In genomic region chr7:16836481-16836880, GRCh38 we compare ENCODE assay signal across 36 cellular contexts. TPM values are rescaled to one million over a fixed set of nuclear protein-coding genes. Genes with fewer than 3 reads are reported as not detected.
"Had no signal": no experiment of that assay in that cellular context is flagged by ENCODE, and none has a peak within 500 bp of the region (broad histone marks: within the 10 kb centered on the region; RNA-seq: fewer than 3 reads in every experiment).

No MANE protein-coding gene starts in this region.

- H3K9me3 Mint-ChIP-seq: activated CD4-positive, alpha-beta memory T cell treated with anti-CD3 and anti-CD28 coated beads, Interleukin-2, amount 10 ng/mL, durations not matched to agents 7 days and 5 days; activated naive CD4-positive, alpha-beta T cell treated with anti-CD3 and anti-CD28 coated beads, Interleukin-2, amount 50 U/mL, for 24 hours; activated naive CD8-positive, alpha-beta T cell treated with anti-CD3 and anti-CD28 coated beads, Interleukin-2, amount 10 ng/mL, durations not matched to agents 7 days and 5 days; activated T-cell treated with anti-CD3 and anti-CD28 coated beads, Interleukin-2, amount 50 U/mL, for 72 hours; activated T-helper 17 cell treated with anti-CD3 and anti-CD28 coated beads, Interleukin-2, amount 50 U/mL, for 72 hours had no signal

- H3K27ac Mint-ChIP-seq: activated CD4-positive, alpha-beta memory T cell treated with anti-CD3 and anti-CD28 coated beads, Interleukin-2, amount 10 ng/mL, durations not matched to agents 7 days and 5 days; activated CD8-positive, alpha-beta memory T cell treated with anti-CD3 and anti-CD28 coated beads, Interleukin-2, amount 10 ng/mL, durations not matched to agents 7 days and 5 days; activated naive CD4-positive, alpha-beta T cell treated with anti-CD3 and anti-CD28 coated beads, Interleukin-2, amount 50 U/mL, for 24 hours; activated naive CD8-positive, alpha-beta T cell treated with anti-CD3 and anti-CD28 coated beads, Interleukin-2, amount 10 ng/mL, durations not matched to agents 7 days and 5 days; activated T-cell treated with anti-CD3 and anti-CD28 coated beads, Interleukin-2, amount 50 U/mL, for 72 hours; activated T-helper 17 cell treated with anti-CD3 and anti-CD28 coated beads, Interleukin-2, amount 50 U/mL, for 72 hours; brain had no signal

- H3K36me3 Mint-ChIP-seq: activated CD8-positive, alpha-beta memory T cell treated with anti-CD3 and anti-CD28 coated beads, Interleukin-2, amount 10 ng/mL, durations not matched to agents 7 days and 5 days; activated naive CD4-positive, alpha-beta T cell treated with anti-CD3 and anti-CD28 coated beads, Interleukin-2, amount 50 U/mL, for 24 hours; activated naive CD8-positive, alpha-beta T cell treated with anti-CD3 and anti-CD28 coated beads, Interleukin-2, amount 10 ng/mL, durations not matched to agents 7 days and 5 days; brain had no signal

- DNase-seq: activated CD4-positive, alpha-beta memory T cell treated with anti-CD3 and anti-CD28 coated beads, Interleukin-2, amount 10 ng/mL, durations not matched to agents 7 days and 5 days; activated CD4-positive, alpha-beta T cell treated with anti-CD3 and anti-CD28 coated beads for 1 hour; activated CD4-positive, alpha-beta T cell treated with anti-CD3 and anti-CD28 coated beads for 48 hours; activated CD4-positive, CD25-positive, alpha-beta regulatory T cell; activated CD8-positive, alpha-beta memory T cell treated with anti-CD3 and anti-CD28 coated beads for 24 hours; activated CD8-positive, alpha-beta memory T cell treated with anti-CD3 and anti-CD28 coated beads, Interleukin-2, amount 10 ng/mL, durations not matched to agents 7 days and 5 days; activated effector memory CD4-positive, alpha-beta T cell treated with anti-CD3 and anti-CD28 coated beads, Interleukin-2, amount 50 U/mL, for 16 hours; activated naive CD4-positive, alpha-beta T cell; activated naive CD8-positive, alpha-beta T cell treated with anti-CD3 and anti-CD28 coated beads, Interleukin-2, amount 10 ng/mL, durations not matched to agents 7 days and 5 days; activated T-cell treated with anti-CD3 and anti-CD28 coated beads, Interleukin-2, amount 50 U/mL, for 1 hour; activated T-cell treated with anti-CD3 and anti-CD28 coated beads, Interleukin-2, amount 50 U/mL, for 72 hours; anterior cingulate cortex; caudate nucleus; cerebellar nuclear complex; NCI-H1105 treated with DMSO at 0.1 percent for 48 hours; NCI-H1436 treated with DMSO at 0.1 percent for 48 hours; NCI-H1694 treated with DMSO at 0.1 percent for 48 hours; NCI-H2029; NCI-H345; NCI-H524 treated with DMSO at 0.1 percent for 48 hours; RPMI8226; SIG-M5; SW 1271; T-helper 1 cell; T-helper 2 cell; T-helper 9 cell; WERI-Rb-1 had no signal

- H3K4me1 Mint-ChIP-seq: activated CD4-positive, alpha-beta memory T cell treated with anti-CD3 and anti-CD28 coated beads, Interleukin-2, amount 10 ng/mL, durations not matched to agents 7 days and 5 days; activated CD8-positive, alpha-beta memory T cell treated with anti-CD3 and anti-CD28 coated beads, Interleukin-2, amount 10 ng/mL, durations not matched to agents 7 days and 5 days; activated naive CD4-positive, alpha-beta T cell treated with anti-CD3 and anti-CD28 coated beads, Interleukin-2, amount 50 U/mL, for 24 hours; activated naive CD8-positive, alpha-beta T cell treated with anti-CD3 and anti-CD28 coated beads, Interleukin-2, amount 10 ng/mL, durations not matched to agents 7 days and 5 days; activated T-helper 17 cell treated with anti-CD3 and anti-CD28 coated beads, Interleukin-2, amount 50 U/mL, for 72 hours; brain had no signal

- H3K27ac ChIP-seq: WERI-Rb-1 had no signal

- H3K4me3 Mint-ChIP-seq: activated CD4-positive, alpha-beta memory T cell treated with anti-CD3 and anti-CD28 coated beads, Interleukin-2, amount 10 ng/mL, durations not matched to agents 7 days and 5 days; activated CD8-positive, alpha-beta memory T cell treated with anti-CD3 and anti-CD28 coated beads, Interleukin-2, amount 10 ng/mL, durations not matched to agents 7 days and 5 days; activated naive CD4-positive, alpha-beta T cell treated with anti-CD3 and anti-CD28 coated beads, Interleukin-2, amount 50 U/mL, for 24 hours; activated naive CD8-positive, alpha-beta T cell treated with anti-CD3 and anti-CD28 coated beads, Interleukin-2, amount 10 ng/mL, durations not matched to agents 7 days and 5 days; activated T-cell treated with anti-CD3 and anti-CD28 coated beads, Interleukin-2, amount 50 U/mL, for 72 hours; activated T-helper 17 cell treated with anti-CD3 and anti-CD28 coated beads, Interleukin-2, amount 50 U/mL, for 72 hours; brain had no signal

- H3K36me3 ChIP-seq: WERI-Rb-1 had no signal

- ATAC-seq: activated CD8-positive, alpha-beta memory T cell treated with anti-CD3 and anti-CD28 coated beads, Interleukin-2, amount 10 ng/mL, durations not matched to agents 7 days and 5 days; activated T-cell treated with anti-CD3 and anti-CD28 coated beads, Interleukin-2, amount 50 U/mL, for 72 hours; activated T-helper 17 cell treated with anti-CD3 and anti-CD28 coated beads, Interleukin-2, amount 50 U/mL, for 72 hours; Panc1; SK-N-SH treated with all-trans-retinoic acid at 6 μM for 48 hours had no signal

RNA-seq across cellular contexts. Expression of gene AGR2, which starts 31.7 kb away (rescaled TPM):
- total RNA-seq: activated CD4-positive, alpha-beta memory T cell treated with anti-CD3 and anti-CD28 coated beads, Interleukin-2, amount 10 ng/mL, durations not matched to agents 7 days and 5 days; activated CD8-positive, alpha-beta memory T cell treated with anti-CD3 and anti-CD28 coated beads, Interleukin-2, amount 10 ng/mL, durations not matched to agents 7 days and 5 days; activated naive CD8-positive, alpha-beta T cell treated with anti-CD3 and anti-CD28 coated beads, Interleukin-2, amount 10 ng/mL, durations not matched to agents 7 days and 5 days; activated T-cell treated with anti-CD3 and anti-CD28 coated beads, Interleukin-2, amount 50 U/mL, for 72 hours; activated T-helper 17 cell treated with anti-CD3 and anti-CD28 coated beads, Interleukin-2, amount 50 U/mL, for 72 hours; SK-MEL-5 had no signal

RNA-seq across cellular contexts. Expression of gene AGR3, which starts 45.3 kb away (rescaled TPM):
- total RNA-seq: activated CD4-positive, alpha-beta memory T cell treated with anti-CD3 and anti-CD28 coated beads, Interleukin-2, amount 10 ng/mL, durations not matched to agents 7 days and 5 days; activated CD8-positive, alpha-beta memory T cell treated with anti-CD3 and anti-CD28 coated beads, Interleukin-2, amount 10 ng/mL, durations not matched to agents 7 days and 5 days; activated naive CD8-positive, alpha-beta T cell treated with anti-CD3 and anti-CD28 coated beads, Interleukin-2, amount 10 ng/mL, durations not matched to agents 7 days and 5 days; activated T-cell treated with anti-CD3 and anti-CD28 coated beads, Interleukin-2, amount 50 U/mL, for 72 hours; activated T-helper 17 cell treated with anti-CD3 and anti-CD28 coated beads, Interleukin-2, amount 50 U/mL, for 72 hours; bronchial epithelial cell; MCF 10A; NCI-H460; SK-MEL-5 had no signal
